19 cellular contexts compared by ENCODE assay signal in the genomic region with DNA sequence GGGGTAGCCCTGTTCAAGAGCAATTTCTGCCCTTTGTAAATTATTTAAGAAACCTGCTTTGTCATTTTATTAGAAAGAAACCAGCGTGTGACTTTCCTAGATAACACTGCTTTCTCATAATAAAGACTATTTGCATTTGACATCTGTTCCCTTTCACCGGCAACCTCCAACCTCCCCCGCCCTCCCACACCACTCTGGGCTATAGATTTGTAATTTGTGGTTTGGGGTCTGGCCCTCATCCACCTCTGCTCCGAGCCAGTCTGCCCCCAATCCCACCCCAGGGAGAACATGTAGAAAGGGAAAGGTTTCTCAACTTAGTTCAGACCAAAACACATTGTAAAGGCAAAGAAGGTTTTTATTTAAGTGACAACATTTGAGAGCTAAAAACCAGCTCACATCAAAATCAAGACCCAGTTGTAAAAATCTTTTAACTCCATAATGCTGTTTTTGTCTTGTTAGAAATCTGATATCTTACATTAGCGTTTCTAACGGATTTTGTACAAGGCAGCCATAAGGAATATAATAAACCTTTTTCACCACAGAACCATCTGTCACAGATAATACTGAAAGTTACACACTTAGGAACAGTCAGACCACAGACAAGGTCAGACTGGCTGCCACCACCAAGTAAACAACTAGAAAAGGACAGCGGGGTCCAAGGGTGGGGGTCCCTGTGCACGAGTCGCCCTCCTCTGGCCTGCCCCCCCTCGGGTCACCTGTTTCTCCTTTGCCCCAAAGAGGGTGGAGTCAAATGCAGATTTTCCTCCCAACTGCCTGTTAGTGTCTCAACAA. TPM values are rescaled to one million over a fixed set of nuclear protein-coding genes. Genes with fewer than 3 reads are reported as not detected.
DNase-seq lines count a peak whose midpoint lies in the region; ATAC-seq, FAIRE-seq and TF ChIP-seq lines count a peak whose summit lies in the region.
"Had no signal": no experiment of that assay in that cellular context is flagged by ENCODE, and none has a peak within 500 bp of the region (broad histone marks: within the 10 kb centered on the region; RNA-seq: fewer than 3 reads in every experiment).

No MANE protein-coding gene starts in this region.

- H3K4me1 Mint-ChIP-seq in brain, result peaks cover 48% of the 10 kb centered on the region

- H3K36me3 Mint-ChIP-seq in brain, result peaks cover 5% of the 10 kb centered on the region

- intact Hi-C loops in posterior vena cava (cut with DNase I), result no loop called here

- no peak for ATAC-seq in HG02973 (IDR thresholded peaks at IDR 0.05; ENCODE audit: unreplicated experiment)
- ATAC-seq: activated CD8-positive, alpha-beta T cell treated with anti-CD3 and anti-CD28 coated beads, Interleukin-2, amount 10 ng/mL, durations not matched to agents 7 days and 5 days had no signal

- peak; percentile 83 for FAIRE-seq in GM19239 (lab: Jason Lieb, UNC)
- FAIRE-seq: TTC549 had no signal

- no peaks in the 10 kb centered on the region for H3K9me3 Mint-ChIP-seq in brain

- DNase-seq in GM19239 (ENCODE audit: insufficient read length, low spot score) (no peak), NCI-H146 treated with DMSO at 0.1 percent for 48 hours (lab: John Stamatoyannopoulos, UW; ENCODE audit: unreplicated experiment) (peak; percentile 20), posterior vena cava (ENCODE audit: low spot score) (peak; percentile 37), amygdala (lab: John Stamatoyannopoulos, UW) (no peak), putamen (ENCODE audit: low spot score) (no peak)
- DNase-seq: activated CD8-positive, alpha-beta T cell treated with anti-CD3 and anti-CD28 coated beads, Interleukin-2, amount 10 ng/mL, durations not matched to agents 7 days and 5 days; foreskin melanocyte; KG1; mesendoderm; NCI-H1417; NCI-H446 treated with DMSO at 0.1 percent for 48 hours; SK-N-SH; stimulated activated CD4-positive, alpha-beta T cell treated with anti-CD3 and anti-CD28 coated beads, Interleukin-4, amount 100 ng/mL, for 1 hour; stimulated activated CD8-positive, alpha-beta memory T cell treated with anti-CD3 and anti-CD28 coated beads, Interleukin-4, amount 100 ng/mL, for 48 hours; testis had no signal

- peak overlapping the region; percentile 31 to 95 (median 59) for H3K27ac Mint-ChIP-seq in brain
- H3K27ac Mint-ChIP-seq: activated CD8-positive, alpha-beta T cell treated with anti-CD3 and anti-CD28 coated beads, Interleukin-2, amount 10 ng/mL, durations not matched to agents 7 days and 5 days had no signal

- H3K27me3 Mint-ChIP-seq in brain, result no peaks in the 10 kb centered on the region

- peak overlapping the region in 1 of 5 experiments; percentile 9 for H3K4me3 Mint-ChIP-seq in brain
- H3K4me3 Mint-ChIP-seq: activated CD8-positive, alpha-beta T cell treated with anti-CD3 and anti-CD28 coated beads, Interleukin-2, amount 10 ng/mL, durations not matched to agents 7 days and 5 days had no signal

- no peak for TF ChIP-seq CTCF in brain (conservative IDR thresholded peaks at IDR 0.05)

RNA-seq across cellular contexts. Expression of a gene that starts 6.9 kb away (rescaled TPM):
- polyA plus RNA-seq in brain (ENCODE audit: insufficient read depth, low read depth, low replicate concordance), result 90.1 TPM
- total RNA-seq in posterior vena cava, result under 1 TPM in 1 of 2 donors, not detected in 1; 0.56 TPM

RNA-seq across cellular contexts. Expression of a gene that starts 16.2 kb away (rescaled TPM):
- polyA plus RNA-seq in brain (ENCODE audit: insufficient read depth, low read depth, low replicate concordance), result not detected
- total RNA-seq in posterior vena cava, result not detected
- total RNA-seq: activated CD8-positive, alpha-beta T cell treated with anti-CD3 and anti-CD28 coated beads, Interleukin-2, amount 10 ng/mL, durations not matched to agents 7 days and 5 days had no signal
- polyA plus RNA-seq: adipose tissue, SK-N-SH had no signal

Comparison
In these comparisons a context has a peak if more than half of its experiments do, and no peak if none do; other contexts are left out.
1. DNase-seq: peak in NCI-H146 treated with DMSO at 0.1 percent for 48 hours (single experiment) and posterior vena cava (single experiment); none in GM19239 (single experiment), amygdala (0 of 56) and putamen (single experiment).